In the genomic region with DNA sequence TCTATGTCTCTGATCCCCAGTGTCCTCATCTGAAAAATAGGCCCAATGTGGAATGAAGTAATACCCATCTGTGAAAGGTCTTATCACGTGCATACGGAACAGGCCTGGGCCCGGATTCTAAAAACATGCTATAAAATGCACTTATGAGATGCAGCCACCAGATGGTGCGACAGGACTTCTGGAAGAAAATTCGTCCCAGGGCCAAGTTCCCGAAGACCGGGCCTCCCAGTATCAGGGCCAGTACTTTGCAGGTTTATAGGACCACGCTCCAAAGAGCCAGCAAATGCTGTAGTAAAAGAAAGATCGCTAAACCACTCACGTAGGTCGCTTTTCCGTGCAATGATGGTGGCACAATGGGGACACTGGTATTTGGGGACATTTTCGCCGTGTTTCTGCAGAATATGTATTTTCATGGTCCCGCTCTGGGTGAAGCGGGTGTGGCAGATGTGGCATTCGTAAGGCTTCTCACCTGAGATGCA, we compare ENCODE assay signal across 8 cellular contexts. TPM values are rescaled to one million over a fixed set of nuclear protein-coding genes. Genes with fewer than 3 reads are reported as not detected.
DNase-seq lines count a peak whose midpoint lies in the region; ATAC-seq, FAIRE-seq and TF ChIP-seq lines count a peak whose summit lies in the region.

No MANE protein-coding gene starts in this region.

- no peak overlapping the region for H3K4me3 ChIP-seq in OCI-LY3 (ENCODE audit: low read length)
- H3K4me3 ChIP-seq in mammary epithelial cell (replicated peaks in 1 of 3; ENCODE audit: insufficient read depth in 1 of 3, low read depth in 2 of 3, low read length in 3 of 3): no peak overlapping the region

- TF ChIP-seq POLR2A in H54 (IDR thresholded peaks at IDR 0.05; ENCODE audit: low read depth, low read length): no peak

- FAIRE-seq in H54 (lab: Jason Lieb, UNC): no peak

- H3K4me2 ChIP-seq in OCI-LY3 (ENCODE audit: low read length): no peak overlapping the region
- no peak overlapping the region for H3K4me2 ChIP-seq in mammary epithelial cell (ENCODE audit: insufficient read depth, low read depth, low read length)

- H3K9ac ChIP-seq in OCI-LY3 (ENCODE audit: low read length) (no peak overlapping the region), mammary epithelial cell (ENCODE audit: insufficient read depth, low read length) (no peak overlapping the region)

- 37% methylated on average over 13 of the region's 17 CpGs for WGBS in mammary epithelial cell (ENCODE audit: low coverage, missing lambda C conversion rate)

- no peaks in the 10 kb centered on the region for H3K79me2 ChIP-seq in OCI-LY3 (ENCODE audit: low read length)
- no peaks in the 10 kb centered on the region for H3K79me2 ChIP-seq in mammary epithelial cell (ENCODE audit: insufficient read depth, low read length)

- peak in 11 of 14 donors; percentile 26 to 68 (median 40) for DNase-seq in C1 segment of cervical spinal cord (lab: John Stamatoyannopoulos, UW)
- peak; percentile 59 for DNase-seq in H54 (ENCODE audit: insufficient read length, low spot score)
- DNase-seq in mammary epithelial cell: peak; percentile 57
- DNase-seq in inferior parietal cortex (ENCODE audit: extremely low spot score): peak; percentile 85
- DNase-seq in stimulated activated CD4-positive, alpha-beta T cell treated with anti-CD3 and anti-CD28 coated beads, Interleukin-2, amount 100 ng/mL, for 48 hours: peak; percentile 9 to 16

- H3K9me3 ChIP-seq in OCI-LY3 (ENCODE audit: insufficient read depth, low read length) (no peaks in the 10 kb centered on the region), mammary epithelial cell (replicated peaks; ENCODE audit: insufficient read depth, low read length) (no peaks in the 10 kb centered on the region)

- ATAC-seq in GM18870 (IDR thresholded peaks at IDR 0.05; ENCODE audit: unreplicated experiment) (no peak), GM19467 (IDR thresholded peaks at IDR 0.05; ENCODE audit: unreplicated experiment) (no peak)

- BruUV-seq in mammary epithelial cell (replicated peaks; lab: Mats Ljungman, UMichigan): no TSS peak

- H4K20me1 ChIP-seq in OCI-LY3 (ENCODE audit: insufficient read depth, low read length) (no peaks in the 10 kb centered on the region), mammary epithelial cell (ENCODE audit: insufficient read depth, low read length) (no peaks in the 10 kb centered on the region)

- H3K4me1 ChIP-seq in OCI-LY3 (ENCODE audit: low read length) (no peaks in the 10 kb centered on the region), mammary epithelial cell (ENCODE audit: insufficient read depth, low read length) (no peaks in the 10 kb centered on the region)

- H3K36me3 ChIP-seq in OCI-LY3 (replicated peaks; ENCODE audit: low read depth, low read length) (no peaks in the 10 kb centered on the region), mammary epithelial cell (ENCODE audit: insufficient read depth, low read length) (no peaks in the 10 kb centered on the region)

- H2AFZ ChIP-seq in OCI-LY3 (ENCODE audit: low read depth, low read length) (no peak overlapping the region), mammary epithelial cell (ENCODE audit: low read depth, low read length) (no peak overlapping the region)

- intact Hi-C loops in mammary epithelial cell (cut with micrococcal nuclease): loop anchor here (1.0 kb wide), 2 partner anchors 80 to 695 kb away; no protein-coding TSS in a partner anchor

- in situ Hi-C loops in mammary epithelial cell (cut with MboI; ENCODE audit: low sequenced_read_pairs in 2 of 2): loop anchor here (5.0 kb wide), 2 partner anchors 78 to 698 kb away; no protein-coding TSS in a partner anchor

- dilution Hi-C loops in mammary epithelial cell (cut with HindIII; ENCODE audit: low sequenced_read_pairs): loop anchor here (10.0 kb wide), 2 partner anchors 670 to 710 kb away; a partner anchor contains a TSS

- peak; percentile 86 for TF ChIP-seq CTCF in OCI-LY3 (IDR thresholded peaks at IDR 0.05; ENCODE audit: low read depth, low read length)
- TF ChIP-seq CTCF in mammary epithelial cell (conservative IDR thresholded peaks at IDR 0.05 in 1 of 2, IDR thresholded peaks at IDR 0.05 in 1 of 2; ENCODE audit: extremely low read depth in 1 of 2, insufficient read depth in 1 of 2, low read depth in 1 of 2, low read length in 2 of 2): peak; percentile 65 to 83

- H3K27me3 ChIP-seq in OCI-LY3 (ENCODE audit: low read depth, low read length): peaks cover 13% of the 10 kb centered on the region
- H3K27me3 ChIP-seq in mammary epithelial cell (ENCODE audit: insufficient read depth, low read length): no peaks in the 10 kb centered on the region

- H3K27ac ChIP-seq in OCI-LY3 (ENCODE audit: low read length) (no peak overlapping the region), mammary epithelial cell (ENCODE audit: insufficient read depth, low read depth, low read length) (no peak overlapping the region)

- CTCF ChIA-PET in mammary epithelial cell (lab: Charles Lee; ENCODE audit: low non-redundant PET): no interaction called here

RNA-seq across cellular contexts. Expression of a gene that starts 10.6 kb away (rescaled TPM):
- not detected for total RNA-seq in mammary epithelial cell
- not detected for polyA plus RNA-seq in mammary epithelial cell
- polyA minus RNA-seq in mammary epithelial cell: not detected

RNA-seq across cellular contexts. Expression of a gene that starts 46.6 kb away (rescaled TPM):
- not detected for total RNA-seq in mammary epithelial cell
- polyA plus RNA-seq in mammary epithelial cell: not detected
- not detected for polyA minus RNA-seq in mammary epithelial cell

Comparison
In these comparisons a context has a peak if more than half of its experiments do, and no peak if none do; other contexts are left out.
1. DNase-seq: peak in every context shown above with its lines; median percentile 85 in inferior parietal cortex; 59 in H54; 57 in mammary epithelial cell; 40 in C1 segment of cervical spinal cord; 12 in stimulated activated CD4-positive, alpha-beta T cell treated with anti-CD3 and anti-CD28 coated beads, Interleukin-2, amount 100 ng/mL, for 48 hours.